8 cellular contexts compared by ENCODE assay signal in the genomic region with DNA sequence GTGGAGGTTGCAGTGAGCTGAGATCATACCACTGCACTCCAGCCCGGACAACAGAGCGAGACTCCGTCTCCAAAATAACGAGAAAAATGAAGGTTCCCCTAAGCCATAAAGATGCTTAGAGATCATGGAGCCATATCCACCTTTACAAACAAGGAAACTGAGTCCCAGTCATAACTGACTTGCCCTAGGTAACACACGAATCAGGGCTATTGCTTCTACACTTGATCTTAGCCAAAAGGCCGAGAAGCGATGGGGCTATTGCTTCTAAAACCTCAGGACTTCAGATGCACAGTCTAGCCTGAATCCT. TPM values are rescaled to one million over a fixed set of nuclear protein-coding genes. Genes with fewer than 3 reads are reported as not detected.
DNase-seq lines count a peak whose midpoint lies in the region; ATAC-seq and TF ChIP-seq lines count a peak whose summit lies in the region.

No MANE protein-coding gene starts in this region.

- no peak overlapping the region for H2AFZ ChIP-seq in trophoblast cell (ENCODE audit: insufficient read depth, low read length, poor library complexity)

- H3K4me1 ChIP-seq in mucosa of stomach (ENCODE audit: control insufficient read depth, insufficient read depth, low read length) = peaks cover 66% of the 10 kb centered on the region
- peaks cover 25 to 48% of the 10 kb centered on the region in 2 experiments for H3K4me1 ChIP-seq in trophoblast cell (ENCODE audit: control insufficient read depth in 1 of 2, insufficient read depth in 2 of 2, low read length in 2 of 2)

- no peak overlapping the region for H3K14ac ChIP-seq in trophoblast cell (ENCODE audit: low read length)

- no peak overlapping the region for H4K12ac ChIP-seq in trophoblast cell (ENCODE audit: low read depth, low read length)

- no peak for ATAC-seq in GM21825 (IDR thresholded peaks at IDR 0.05; ENCODE audit: unreplicated experiment)

- CTCF ChIA-PET in MCF 10A (lab: Yijun Ruan, JAX) = interaction anchor here (0.6 to 2.1 kb wide), 5 partner anchors 15 to 242 kb away, joined by 3 to 9 read pairs (median 4); partner anchors contain the start of genes RPL18 and SPHK2

- no peaks in the 10 kb centered on the region for H3K27me3 ChIP-seq in mucosa of stomach (ENCODE audit: control insufficient read depth, insufficient read depth, low read length)
- H3K27me3 ChIP-seq in trophoblast cell (ENCODE audit: insufficient read depth, low read length) = peaks cover 15% of the 10 kb centered on the region

- no peak overlapping the region for H2BK5ac ChIP-seq in trophoblast cell (ENCODE audit: low read depth, low read length, poor library complexity)

- peaks cover 4% of the 10 kb centered on the region for H3K79me1 ChIP-seq in trophoblast cell (ENCODE audit: low read length)

- POLR2A ChIA-PET in MCF 10A (lab: Yijun Ruan, JAX) = interaction anchor here (0.5 to 5.4 kb wide), 15 partner anchors 9 to 1031 kb away, joined by 3 to 108 read pairs (median 3); partner anchors contain the start of genes BCL2L12, CA11, FAM83E and GYS1

- no peak overlapping the region for H2AK5ac ChIP-seq in trophoblast cell (ENCODE audit: low read length)

- no peaks in the 10 kb centered on the region for H3K79me2 ChIP-seq in trophoblast cell (ENCODE audit: control insufficient read depth, insufficient read depth, low read length, poor library complexity)

- no CpG with 5 or more reads among the region's 7 CpGs for WGBS in trophoblast cell (ENCODE audit: extremely low coverage, insufficient coverage, insufficient read length)

- TF ChIP-seq CTCF in 22Rv1 (IDR thresholded peaks at IDR 0.05) = no peak
- no peak for TF ChIP-seq CTCF in HFFc6 (IDR thresholded peaks at IDR 0.05)
- TF ChIP-seq CTCF in MCF 10A (IDR thresholded peaks at IDR 0.05; ENCODE audit: unreplicated experiment) = no peak

- peak overlapping the region; percentile 100 for H3K27ac ChIP-seq in 22Rv1
- H3K27ac ChIP-seq in trophoblast cell (ENCODE audit: low read depth, low read length) = no peak overlapping the region

- H3K27ac Mint-ChIP-seq in HFFc6 (peak overlapping the region; percentile 86), MCF 10A (ENCODE audit: low read depth, unreplicated experiment) (no peak overlapping the region)

- H3K9ac ChIP-seq in mucosa of stomach (ENCODE audit: low read length) (peak overlapping the region; percentile 10), trophoblast cell (ENCODE audit: low read length) (no peak overlapping the region)

- H3K4me3 ChIP-seq in mucosa of stomach (ENCODE audit: low read length) (peak overlapping the region; percentile 12), trophoblast cell (ENCODE audit: low read depth, low read length) (no peak overlapping the region)

- intact Hi-C loops in MCF 10A (cut with micrococcal nuclease) = loop anchor here (2.0 kb wide), 1 partner anchor 15 kb away; the partner anchor contains the start of genes RPL18 and SPHK2

- H3K9me3 Mint-ChIP-seq in HFFc6 (no peaks in the 10 kb centered on the region), MCF 10A (ENCODE audit: unreplicated experiment) (no peaks in the 10 kb centered on the region)

- H4K8ac ChIP-seq in trophoblast cell (ENCODE audit: low read depth, low read length) = no peak overlapping the region

- H2BK12ac ChIP-seq in trophoblast cell (ENCODE audit: low read length) = no peak overlapping the region

- H4K91ac ChIP-seq in trophoblast cell (ENCODE audit: low read depth, low read length) = no peak overlapping the region

- peaks cover 3% of the 10 kb centered on the region for H3K36me3 ChIP-seq in mucosa of stomach (ENCODE audit: control insufficient read depth, insufficient read depth, low read length)
- no peaks in the 10 kb centered on the region for H3K36me3 ChIP-seq in trophoblast cell (ENCODE audit: control insufficient read depth in 1 of 2, insufficient read depth in 2 of 2, low read length in 2 of 2)

- no peak overlapping the region for H2BK120ac ChIP-seq in trophoblast cell (ENCODE audit: insufficient read depth, low read length, poor library complexity)

- H3K18ac ChIP-seq in trophoblast cell (ENCODE audit: low read length) = no peak overlapping the region

- no peaks in the 10 kb centered on the region for H3K9me3 ChIP-seq in mucosa of stomach (ENCODE audit: control insufficient read depth, low read length)
- peaks cover 3% of the 10 kb centered on the region for H3K9me3 ChIP-seq in trophoblast cell (ENCODE audit: insufficient read depth, low read depth, low read length)

- H3K4me1 Mint-ChIP-seq in HFFc6 (ENCODE audit: low read depth) (peaks cover 51% of the 10 kb centered on the region), MCF 10A (ENCODE audit: insufficient read depth, unreplicated experiment) (peaks cover 26% of the 10 kb centered on the region)

- H3K4me3 Mint-ChIP-seq in HFFc6 = peak overlapping the region; percentile 67
- peak overlapping the region; percentile 91 for H3K4me3 Mint-ChIP-seq in MCF 10A (ENCODE audit: unreplicated experiment)

- H3K27me3 Mint-ChIP-seq in HFFc6 (ENCODE audit: insufficient read depth) (peaks cover 9% of the 10 kb centered on the region; the same call in 1 of the 2 replicates), MCF 10A (ENCODE audit: insufficient read depth, unreplicated experiment) (no peaks in the 10 kb centered on the region)

- no peak overlapping the region for H3K4ac ChIP-seq in trophoblast cell (ENCODE audit: low read depth, low read length)

- H3K23ac ChIP-seq in trophoblast cell (ENCODE audit: low read length) = no peak overlapping the region

- no peak overlapping the region for H3K4me2 ChIP-seq in trophoblast cell (ENCODE audit: low read length)

- no TSS peak for BruUV-seq in MCF 10A (replicated peaks; lab: Mats Ljungman, UMichigan)

- H3K36me3 Mint-ChIP-seq in HFFc6 (ENCODE audit: low read depth) (no peaks in the 10 kb centered on the region), MCF 10A (ENCODE audit: insufficient read depth, unreplicated experiment) (peaks cover 17% of the 10 kb centered on the region)

- no peak for DNase-seq in HFFc6
- no peak for DNase-seq in MCF 10A (ENCODE audit: unreplicated experiment)
- no peak for DNase-seq in trophoblast cell
- DNase-seq in C1 segment of cervical spinal cord (lab: John Stamatoyannopoulos, UW) = no peak
- no peak for DNase-seq in NCI-H1105 treated with DMSO at 0.1 percent for 48 hours (lab: John Stamatoyannopoulos, UW)

RNA-seq across cellular contexts. Expression of gene DBP, which starts 3.2 kb away (rescaled TPM):
- total RNA-seq in HFFc6 (2021; fragmentation: NEBNext Ultra II Directional; extraction: Animal tissue kit (Norgen Biotek cat#: 25700)) = 1 to 10 TPM; 3.8 to 5.7 (median 4.4) TPM
- total RNA-seq in MCF 10A (2022) = 0.25 and 0.56 TPM in 2 replicates
- 0.90 and 0.94 TPM in 2 replicates for polyA plus RNA-seq in trophoblast cell (2013)

RNA-seq across cellular contexts. Expression of gene CA11, which starts 12.0 kb away (rescaled TPM):
- 1 to 10 TPM in 4 of 6 experiments, under 1 TPM in 2; 0.53 to 2.5 (median 1.4) TPM for total RNA-seq in HFFc6 (2021; fragmentation: NEBNext Ultra II Directional; extraction: Animal tissue kit (Norgen Biotek cat#: 25700))
- total RNA-seq in MCF 10A (2022) = 2.6 and 2.9 TPM in 2 replicates
- polyA plus RNA-seq in trophoblast cell (2013) = 7.2 TPM in 2 replicates

RNA-seq across cellular contexts. Expression of gene SPHK2, which starts 14.7 kb away (rescaled TPM):
- 10 to 100 TPM; 20.1 to 34.0 (median 23.4) TPM for total RNA-seq in HFFc6 (2021; fragmentation: NEBNext Ultra II Directional; extraction: Animal tissue kit (Norgen Biotek cat#: 25700))
- total RNA-seq in MCF 10A (2022) = 16.3 and 18.2 TPM in 2 replicates
- polyA plus RNA-seq in trophoblast cell (2013) = 14.1 and 14.9 TPM in 2 replicates

RNA-seq across cellular contexts. Expression of gene RPL18, which starts 15.0 kb away (rescaled TPM):
- 1,000 to 10,000 TPM; 1,359 to 1,448 (median 1,407) TPM for total RNA-seq in HFFc6 (2021; fragmentation: NEBNext Ultra II Directional; extraction: Animal tissue kit (Norgen Biotek cat#: 25700))
- total RNA-seq in MCF 10A (2022) = 1,536 and 1,736 TPM in 2 replicates
- 1,727 and 1,729 TPM in 2 replicates for polyA plus RNA-seq in trophoblast cell (2013)

RNA-seq across cellular contexts. Expression of gene FAM83E, which starts 19.1 kb away (rescaled TPM):
- total RNA-seq in HFFc6 (2021; fragmentation: NEBNext Ultra II Directional; extraction: Animal tissue kit (Norgen Biotek cat#: 25700)) = under 1 TPM; 0.23 to 0.99 (median 0.54) TPM
- 0.89 and 2.8 TPM in 2 replicates for total RNA-seq in MCF 10A (2022)
- 0.07 TPM in 2 replicates for polyA plus RNA-seq in trophoblast cell (2013)
